ENCODE assay signal across 1 cellular context in the genomic region with DNA sequence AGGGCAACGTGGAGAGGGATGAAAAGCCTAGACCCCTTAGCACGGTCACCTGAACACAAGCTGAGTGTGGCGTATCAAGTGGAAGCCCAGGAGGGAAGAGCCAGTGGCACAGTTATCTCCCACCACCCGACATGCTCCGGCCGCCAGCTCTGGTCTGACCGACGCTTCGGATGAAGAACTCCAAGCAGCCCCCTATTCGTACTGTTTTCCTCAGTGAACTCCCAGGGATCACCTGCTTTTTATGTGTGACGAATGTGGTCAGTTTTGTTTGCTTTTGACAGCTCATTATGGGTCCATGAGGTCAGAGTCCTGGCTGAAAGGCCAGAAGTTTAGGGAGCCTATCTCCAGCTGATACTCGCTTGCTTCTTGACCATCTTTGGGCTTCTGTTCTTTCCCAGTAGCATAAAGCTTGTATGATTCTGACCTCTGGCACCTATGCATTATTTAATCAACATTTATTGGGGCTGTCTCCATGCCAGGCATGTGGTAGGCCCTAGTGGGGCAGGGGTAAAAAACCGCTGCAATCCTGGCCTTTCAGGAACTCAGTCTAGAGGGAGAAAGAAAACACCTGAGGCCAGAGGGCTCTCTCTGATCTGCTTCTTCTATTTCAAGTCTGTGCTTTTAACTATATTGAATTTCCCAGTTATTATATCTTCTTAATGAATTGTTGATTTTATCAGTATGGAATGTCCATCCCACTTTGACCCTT.
TF ChIP-seq lines count a peak whose summit lies in the region.

No MANE protein-coding gene starts in this region.

TF ChIP-seq in HepG2, 621 proteins besides CTCF, POLR2A, EP300 and RAD21 (continued from another document and continues in another):
- TF ChIP-seq, protein P1, sequence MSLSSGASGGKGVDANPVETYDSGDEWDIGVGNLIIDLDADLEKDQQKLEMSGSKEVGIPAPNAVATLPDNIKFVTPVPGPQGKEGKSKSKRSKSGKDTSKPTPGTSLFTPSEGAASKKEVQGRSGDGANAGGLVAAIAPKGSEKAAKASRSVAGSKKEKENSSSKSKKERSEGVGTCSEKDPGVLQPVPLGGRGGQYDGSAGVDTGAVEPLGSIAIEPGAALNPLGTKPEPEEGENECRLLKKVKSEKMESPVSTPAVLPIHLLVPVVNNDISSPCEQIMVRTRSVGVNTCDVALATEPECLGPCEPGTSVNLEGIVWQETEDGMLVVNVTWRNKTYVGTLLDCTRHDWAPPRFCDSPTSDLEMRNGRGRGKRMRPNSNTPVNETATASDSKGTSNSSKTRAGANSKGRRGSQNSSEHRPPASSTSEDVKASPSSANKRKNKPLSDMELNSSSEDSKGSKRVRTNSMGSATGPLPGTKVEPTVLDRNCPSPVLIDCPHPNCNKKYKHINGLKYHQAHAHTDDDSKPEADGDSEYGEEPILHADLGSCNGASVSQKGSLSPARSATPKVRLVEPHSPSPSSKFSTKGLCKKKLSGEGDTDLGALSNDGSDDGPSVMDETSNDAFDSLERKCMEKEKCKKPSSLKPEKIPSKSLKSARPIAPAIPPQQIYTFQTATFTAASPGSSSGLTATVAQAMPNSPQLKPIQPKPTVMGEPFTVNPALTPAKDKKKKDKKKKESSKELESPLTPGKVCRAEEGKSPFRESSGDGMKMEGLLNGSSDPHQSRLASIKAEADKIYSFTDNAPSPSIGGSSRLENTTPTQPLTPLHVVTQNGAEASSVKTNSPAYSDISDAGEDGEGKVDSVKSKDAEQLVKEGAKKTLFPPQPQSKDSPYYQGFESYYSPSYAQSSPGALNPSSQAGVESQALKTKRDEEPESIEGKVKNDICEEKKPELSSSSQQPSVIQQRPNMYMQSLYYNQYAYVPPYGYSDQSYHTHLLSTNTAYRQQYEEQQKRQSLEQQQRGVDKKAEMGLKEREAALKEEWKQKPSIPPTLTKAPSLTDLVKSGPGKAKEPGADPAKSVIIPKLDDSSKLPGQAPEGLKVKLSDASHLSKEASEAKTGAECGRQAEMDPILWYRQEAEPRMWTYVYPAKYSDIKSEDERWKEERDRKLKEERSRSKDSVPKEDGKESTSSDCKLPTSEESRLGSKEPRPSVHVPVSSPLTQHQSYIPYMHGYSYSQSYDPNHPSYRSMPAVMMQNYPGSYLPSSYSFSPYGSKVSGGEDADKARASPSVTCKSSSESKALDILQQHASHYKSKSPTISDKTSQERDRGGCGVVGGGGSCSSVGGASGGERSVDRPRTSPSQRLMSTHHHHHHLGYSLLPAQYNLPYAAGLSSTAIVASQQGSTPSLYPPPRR (CRISPR knock-in tag; IDR thresholded peaks at IDR 0.05; ENCODE audit: borderline replicate concordance), result peak; percentile 47; the same call in 1 of the 2 replicates
- TF ChIP-seq, protein P2, sequence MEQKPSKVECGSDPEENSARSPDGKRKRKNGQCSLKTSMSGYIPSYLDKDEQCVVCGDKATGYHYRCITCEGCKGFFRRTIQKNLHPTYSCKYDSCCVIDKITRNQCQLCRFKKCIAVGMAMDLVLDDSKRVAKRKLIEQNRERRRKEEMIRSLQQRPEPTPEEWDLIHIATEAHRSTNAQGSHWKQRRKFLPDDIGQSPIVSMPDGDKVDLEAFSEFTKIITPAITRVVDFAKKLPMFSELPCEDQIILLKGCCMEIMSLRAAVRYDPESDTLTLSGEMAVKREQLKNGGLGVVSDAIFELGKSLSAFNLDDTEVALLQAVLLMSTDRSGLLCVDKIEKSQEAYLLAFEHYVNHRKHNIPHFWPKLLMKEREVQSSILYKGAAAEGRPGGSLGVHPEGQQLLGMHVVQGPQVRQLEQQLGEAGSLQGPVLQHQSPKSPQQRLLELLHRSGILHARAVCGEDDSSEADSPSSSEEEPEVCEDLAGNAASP (CRISPR knock-in tag; IDR thresholded peaks at IDR 0.05; ENCODE audit: borderline replicate concordance), result peak; percentile 75; the same call in 1 of the 2 replicates
- TF ChIP-seq TEAD3 (CRISPR knock-in tag; optimal IDR thresholded peaks at IDR 0.05; ENCODE audit: borderline replicate concordance), result peak; percentile 50
- TF ChIP-seq NFATC3 (CRISPR knock-in tag; IDR thresholded peaks at IDR 0.05), result no peak
- TF ChIP-seq, protein P3, sequence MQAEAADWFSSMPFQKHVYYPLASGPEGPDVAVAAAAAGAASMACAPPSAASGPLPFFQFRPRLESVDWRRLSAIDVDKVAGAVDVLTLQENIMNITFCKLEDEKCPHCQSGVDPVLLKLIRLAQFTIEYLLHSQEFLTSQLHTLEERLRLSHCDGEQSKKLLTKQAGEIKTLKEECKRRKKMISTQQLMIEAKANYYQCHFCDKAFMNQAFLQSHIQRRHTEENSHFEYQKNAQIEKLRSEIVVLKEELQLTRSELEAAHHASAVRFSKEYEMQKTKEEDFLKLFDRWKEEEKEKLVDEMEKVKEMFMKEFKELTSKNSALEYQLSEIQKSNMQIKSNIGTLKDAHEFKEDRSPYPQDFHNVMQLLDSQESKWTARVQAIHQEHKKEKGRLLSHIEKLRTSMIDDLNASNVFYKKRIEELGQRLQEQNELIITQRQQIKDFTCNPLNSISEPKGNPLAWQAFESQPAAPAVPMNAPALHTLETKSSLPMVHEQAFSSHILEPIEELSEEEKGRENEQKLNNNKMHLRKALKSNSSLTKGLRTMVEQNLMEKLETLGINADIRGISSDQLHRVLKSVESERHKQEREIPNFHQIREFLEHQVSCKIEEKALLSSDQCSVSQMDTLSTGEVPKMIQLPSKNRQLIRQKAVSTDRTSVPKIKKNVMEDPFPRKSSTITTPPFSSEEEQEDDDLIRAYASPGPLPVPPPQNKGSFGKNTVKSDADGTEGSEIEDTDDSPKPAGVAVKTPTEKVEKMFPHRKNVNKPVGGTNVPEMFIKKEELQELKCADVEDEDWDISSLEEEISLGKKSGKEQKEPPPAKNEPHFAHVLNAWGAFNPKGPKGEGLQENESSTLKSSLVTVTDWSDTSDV (CRISPR knock-in tag; IDR thresholded peaks at IDR 0.05), result no peak
- TF ChIP-seq ZNF567 (CRISPR knock-in tag; IDR thresholded peaks at IDR 0.05; ENCODE audit: borderline replicate concordance), result 0 out of 2 replicates have a peak, but pooled peaks have one; percentile 63
- TF ChIP-seq ZNF670 (CRISPR knock-in tag; IDR thresholded peaks at IDR 0.05; ENCODE audit: borderline replicate concordance), result peak; percentile 93
- TF ChIP-seq ZNF441 (CRISPR knock-in tag; IDR thresholded peaks at IDR 0.05; ENCODE audit: borderline replicate concordance), result peak; percentile 28; the same call in 1 of the 2 replicates
- TF ChIP-seq, protein P4, sequence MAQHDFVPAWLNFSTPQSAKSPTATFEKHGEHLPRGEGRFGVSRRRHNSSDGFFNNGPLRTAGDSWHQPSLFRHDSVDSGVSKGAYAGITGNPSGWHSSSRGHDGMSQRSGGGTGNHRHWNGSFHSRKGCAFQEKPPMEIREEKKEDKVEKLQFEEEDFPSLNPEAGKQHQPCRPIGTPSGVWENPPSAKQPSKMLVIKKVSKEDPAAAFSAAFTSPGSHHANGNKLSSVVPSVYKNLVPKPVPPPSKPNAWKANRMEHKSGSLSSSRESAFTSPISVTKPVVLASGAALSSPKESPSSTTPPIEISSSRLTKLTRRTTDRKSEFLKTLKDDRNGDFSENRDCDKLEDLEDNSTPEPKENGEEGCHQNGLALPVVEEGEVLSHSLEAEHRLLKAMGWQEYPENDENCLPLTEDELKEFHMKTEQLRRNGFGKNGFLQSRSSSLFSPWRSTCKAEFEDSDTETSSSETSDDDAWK (CRISPR knock-in tag; IDR thresholded peaks at IDR 0.05), result no peak
- TF ChIP-seq ZNF749 (CRISPR knock-in tag; IDR thresholded peaks at IDR 0.05; ENCODE audit: borderline replicate concordance), result 0 out of 2 replicates have a peak, but pooled peaks have one; percentile 16
- peak; percentile 83; the same call in 1 of the 2 replicates for TF ChIP-seq ZNF891 (CRISPR knock-in tag; IDR thresholded peaks at IDR 0.05)
- TF ChIP-seq, protein P5, sequence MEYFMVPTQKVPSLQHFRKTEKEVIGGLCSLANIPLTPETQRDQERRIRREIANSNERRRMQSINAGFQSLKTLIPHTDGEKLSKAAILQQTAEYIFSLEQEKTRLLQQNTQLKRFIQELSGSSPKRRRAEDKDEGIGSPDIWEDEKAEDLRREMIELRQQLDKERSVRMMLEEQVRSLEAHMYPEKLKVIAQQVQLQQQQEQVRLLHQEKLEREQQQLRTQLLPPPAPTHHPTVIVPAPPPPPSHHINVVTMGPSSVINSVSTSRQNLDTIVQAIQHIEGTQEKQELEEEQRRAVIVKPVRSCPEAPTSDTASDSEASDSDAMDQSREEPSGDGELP (IDR thresholded peaks at IDR 0.05; ENCODE audit: borderline replicate concordance, low read depth), result peak; percentile 93
- TF ChIP-seq NCOR1 (IDR thresholded peaks at IDR 0.05; ENCODE audit: borderline replicate concordance, low read length), result peak; percentile 74; the same call in 1 of the 2 replicates
- 0 out of 2 replicates have a peak, but pooled peaks have one; percentile 14 for TF ChIP-seq HCFC1 (IDR thresholded peaks at IDR 0.05; ENCODE audit: low read depth, low read length)
- TF ChIP-seq SMAD9 (CRISPR knock-in tag; IDR thresholded peaks at IDR 0.05), result 0 out of 2 replicates have a peak, but pooled peaks have one; percentile 20
- TF ChIP-seq ZNF629 (CRISPR knock-in tag; conservative IDR thresholded peaks at IDR 0.05), result no peak; the same call in 1 of the 2 replicates
- peak; percentile 9; the same call in 1 of the 2 replicates for TF ChIP-seq DMAP1 (CRISPR knock-in tag; IDR thresholded peaks at IDR 0.05)
- TF ChIP-seq, protein P6, sequence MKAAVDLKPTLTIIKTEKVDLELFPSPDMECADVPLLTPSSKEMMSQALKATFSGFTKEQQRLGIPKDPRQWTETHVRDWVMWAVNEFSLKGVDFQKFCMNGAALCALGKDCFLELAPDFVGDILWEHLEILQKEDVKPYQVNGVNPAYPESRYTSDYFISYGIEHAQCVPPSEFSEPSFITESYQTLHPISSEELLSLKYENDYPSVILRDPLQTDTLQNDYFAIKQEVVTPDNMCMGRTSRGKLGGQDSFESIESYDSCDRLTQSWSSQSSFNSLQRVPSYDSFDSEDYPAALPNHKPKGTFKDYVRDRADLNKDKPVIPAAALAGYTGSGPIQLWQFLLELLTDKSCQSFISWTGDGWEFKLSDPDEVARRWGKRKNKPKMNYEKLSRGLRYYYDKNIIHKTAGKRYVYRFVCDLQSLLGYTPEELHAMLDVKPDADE (CRISPR knock-in tag; IDR thresholded peaks at IDR 0.05), result no peak
- TF ChIP-seq ELF4 (CRISPR knock-in tag; IDR thresholded peaks at IDR 0.05; ENCODE audit: borderline replicate concordance), result 0 out of 2 replicates have a peak, but pooled peaks have one; percentile 55
- TF ChIP-seq, protein P7, sequence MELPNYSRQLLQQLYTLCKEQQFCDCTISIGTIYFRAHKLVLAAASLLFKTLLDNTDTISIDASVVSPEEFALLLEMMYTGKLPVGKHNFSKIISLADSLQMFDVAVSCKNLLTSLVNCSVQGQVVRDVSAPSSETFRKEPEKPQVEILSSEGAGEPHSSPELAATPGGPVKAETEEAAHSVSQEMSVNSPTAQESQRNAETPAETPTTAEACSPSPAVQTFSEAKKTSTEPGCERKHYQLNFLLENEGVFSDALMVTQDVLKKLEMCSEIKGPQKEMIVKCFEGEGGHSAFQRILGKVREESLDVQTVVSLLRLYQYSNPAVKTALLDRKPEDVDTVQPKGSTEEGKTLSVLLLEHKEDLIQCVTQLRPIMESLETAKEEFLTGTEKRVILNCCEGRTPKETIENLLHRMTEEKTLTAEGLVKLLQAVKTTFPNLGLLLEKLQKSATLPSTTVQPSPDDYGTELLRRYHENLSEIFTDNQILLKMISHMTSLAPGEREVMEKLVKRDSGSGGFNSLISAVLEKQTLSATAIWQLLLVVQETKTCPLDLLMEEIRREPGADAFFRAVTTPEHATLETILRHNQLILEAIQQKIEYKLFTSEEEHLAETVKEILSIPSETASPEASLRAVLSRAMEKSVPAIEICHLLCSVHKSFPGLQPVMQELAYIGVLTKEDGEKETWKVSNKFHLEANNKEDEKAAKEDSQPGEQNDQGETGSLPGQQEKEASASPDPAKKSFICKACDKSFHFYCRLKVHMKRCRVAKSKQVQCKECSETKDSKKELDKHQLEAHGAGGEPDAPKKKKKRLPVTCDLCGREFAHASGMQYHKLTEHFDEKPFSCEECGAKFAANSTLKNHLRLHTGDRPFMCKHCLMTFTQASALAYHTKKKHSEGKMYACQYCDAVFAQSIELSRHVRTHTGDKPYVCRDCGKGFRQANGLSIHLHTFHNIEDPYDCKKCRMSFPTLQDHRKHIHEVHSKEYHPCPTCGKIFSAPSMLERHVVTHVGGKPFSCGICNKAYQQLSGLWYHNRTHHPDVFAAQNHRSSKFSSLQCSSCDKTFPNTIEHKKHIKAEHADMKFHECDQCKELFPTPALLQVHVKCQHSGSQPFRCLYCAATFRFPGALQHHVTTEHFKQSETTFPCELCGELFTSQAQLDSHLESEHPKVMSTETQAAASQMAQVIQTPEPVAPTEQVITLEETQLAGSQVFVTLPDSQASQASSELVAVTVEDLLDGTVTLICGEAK (IDR thresholded peaks at IDR 0.05), result no peak
- TF ChIP-seq, protein P7 (CRISPR knock-in tag; IDR thresholded peaks at IDR 0.05), result peak; percentile 88
- peak; percentile 26 to 57; a peak in 1 of 4 replicates for TF ChIP-seq NR2F1 (CRISPR knock-in tag; IDR thresholded peaks at IDR 0.05)
- no peak for TF ChIP-seq GABPA (IDR thresholded peaks at IDR 0.05; ENCODE audit: low read depth, low read length)
- no peak; the same call in 1 of the 2 replicates for TF ChIP-seq GABPA (CRISPR knock-in tag; IDR thresholded peaks at IDR 0.05; ENCODE audit: low read depth)
- peak; percentile 74; the same call in 1 of the 2 replicates for TF ChIP-seq PHF21A (CRISPR knock-in tag; IDR thresholded peaks at IDR 0.05)
